17 cellular contexts compared by ENCODE assay signal in the genomic region with DNA sequence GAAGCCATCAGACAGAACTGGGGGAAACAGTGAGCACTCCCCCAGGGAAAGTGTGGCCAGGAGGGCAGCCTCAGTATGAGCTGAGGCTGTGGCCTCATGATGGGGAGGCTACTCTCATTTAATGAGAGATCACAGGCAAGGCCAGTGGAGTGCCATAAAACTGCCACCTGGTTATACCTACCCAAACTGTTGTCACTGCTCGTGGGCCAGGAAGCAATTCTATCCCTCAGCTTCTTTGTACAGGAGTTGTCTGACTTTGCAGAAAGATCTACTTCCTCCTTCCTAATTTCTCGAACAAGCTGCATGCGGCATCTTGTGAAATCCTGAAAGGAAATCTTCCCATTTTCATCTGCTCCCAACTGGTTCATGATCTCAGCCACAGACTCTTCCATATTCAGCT. TPM values are rescaled to one million over a fixed set of nuclear protein-coding genes. Genes with fewer than 3 reads are reported as not detected.
DNase-seq lines count a peak whose midpoint lies in the region; ATAC-seq and TF ChIP-seq lines count a peak whose summit lies in the region.
"Had no signal": no experiment of that assay in that cellular context is flagged by ENCODE, and none has a peak within 500 bp of the region (broad histone marks: within the 10 kb centered on the region; RNA-seq: fewer than 3 reads in every experiment).

No MANE protein-coding gene starts in this region.

- 0 out of 2 replicates have a peak overlapping the region, but pooled peaks have one; percentile 20 for H4K5ac ChIP-seq in IMR-90 (ENCODE audit: low read depth, low read length)

- H3K23ac ChIP-seq in IMR-90 (ENCODE audit: low read depth, low read length): no peak overlapping the region

- no peak for TF ChIP-seq CTCF in IMR-90 (conservative IDR thresholded peaks at IDR 0.05; ENCODE audit: low read depth, low read length)
- TF ChIP-seq CTCF in NB4 (IDR thresholded peaks at IDR 0.05; ENCODE audit: low read depth, low read length): no peak

- DNase-seq in IMR-90 (no peak), NB4 (ENCODE audit: low read depth) (peak; percentile 26), pons (ENCODE audit: low spot score) (peak; percentile 8), DMS153 treated with DMSO at 0.1 percent for 48 hours (lab: John Stamatoyannopoulos, UW; ENCODE audit: unreplicated experiment) (no peak)
- DNase-seq in effector CD8-positive, alpha-beta T cell (lab: John Stamatoyannopoulos, UW): no peak
- DNase-seq: GM23248, HCEC 1CT, NCI-H1048, NCI-H1436, NCI-H1930, NCI-H345, NCI-H524 treated with DMSO at 0.1 percent for 48 hours had no signal

- POLR2A ChIA-PET in IMR-90 (lab: Charles Lee; ENCODE audit: unreplicated experiment): no interaction called here

- in situ Hi-C loops in IMR-90 (cut with MboI; ENCODE audit: low sequenced_read_pairs): loop anchor here (5.0 kb wide), 1 partner anchor 118 kb away; no protein-coding TSS in a partner anchor

- H3K4ac ChIP-seq in IMR-90 (ENCODE audit: low read depth, low read length): no peak overlapping the region

- no peak overlapping the region for H3K4me3 ChIP-seq in IMR-90 (ENCODE audit: insufficient read depth, low read depth, low read length)
- no peak overlapping the region for H3K4me3 ChIP-seq in NB4 (ENCODE audit: low read depth, low read length)
- H3K4me3 ChIP-seq in esophagus (ENCODE audit: low read depth in 1 of 2, low read length in 2 of 2): no peak overlapping the region
- H3K4me3 ChIP-seq: GM23248 had no signal

- H4K20me1 ChIP-seq in IMR-90 (ENCODE audit: insufficient read depth, low read length): no peaks in the 10 kb centered on the region

- no peak overlapping the region for H3K4me2 ChIP-seq in IMR-90 (ENCODE audit: low read depth, low read length)

- CTCF ChIA-PET in IMR-90 (lab: Yijun Ruan, JAX): no interaction called here

- WGBS in IMR-90 (ENCODE audit: extremely low coverage in 2 of 2, insufficient read length in 1 of 2), 2 experiments: no CpG with 5 or more reads among the region's 3 CpGs
- WGBS in esophagus, 2 donors: 53 to 63% methylated on average over 3 of the region's 3 CpGs

- H2AK9ac ChIP-seq in IMR-90 (replicated peaks; ENCODE audit: low read depth, low read length, poor library complexity): no peak overlapping the region

- no peak overlapping the region for H3K14ac ChIP-seq in IMR-90 (replicated peaks; ENCODE audit: low read depth, low read length)

- no peak for TF ChIP-seq RAD21 in IMR-90 (IDR thresholded peaks at IDR 0.05; ENCODE audit: low read length)

- no peak overlapping the region for H4K91ac ChIP-seq in IMR-90 (ENCODE audit: insufficient read depth, low read depth, low read length)

- TF ChIP-seq POLR2A in IMR-90 (IDR thresholded peaks at IDR 0.05; ENCODE audit: low read depth, low read length) (no peak), NB4 (IDR thresholded peaks at IDR 0.05; ENCODE audit: extremely low read depth, insufficient read length) (no peak)

- H3K4me1 ChIP-seq in IMR-90 (ENCODE audit: control insufficient read depth, insufficient read depth, low read length): peaks cover 16% of the 10 kb centered on the region
- peaks cover 0 to 3% of the 10 kb centered on the region in 2 donors for H3K4me1 ChIP-seq in esophagus (ENCODE audit: control insufficient read depth in 2 of 2, insufficient read depth in 2 of 2, low read length in 1 of 2)

- intact Hi-C loops in IMR-90 (cut with micrococcal nuclease): loop anchor here (5.0 kb wide), 1 partner anchor 43 kb away; no protein-coding TSS in a partner anchor

- dilution Hi-C loops in IMR-90 (cut with HindIII; ENCODE audit: low sequenced_read_pairs, unreplicated experiment): no loop called here

- no peak overlapping the region for H2AK5ac ChIP-seq in IMR-90 (ENCODE audit: low read depth, low read length)

- no peak overlapping the region for H2BK5ac ChIP-seq in IMR-90 (ENCODE audit: low read depth, low read length, poor library complexity, severe bottlenecking)

- H3K36me3 ChIP-seq in IMR-90 (ENCODE audit: control insufficient read depth, insufficient read depth, low read length): peaks cover 3% of the 10 kb centered on the region; the same call in 1 of the 2 replicates
- H3K36me3 ChIP-seq in esophagus (ENCODE audit: control insufficient read depth in 2 of 2, insufficient read depth in 2 of 2, low read length in 1 of 2): no peaks in the 10 kb centered on the region

- no peaks in the 10 kb centered on the region for H3K79me1 ChIP-seq in IMR-90 (ENCODE audit: low read depth in 1 of 2, low read length in 2 of 2)

- no TSS peak for BruUV-seq in IMR-90 (replicated peaks; lab: Mats Ljungman, UMichigan)

- H2BK120ac ChIP-seq in IMR-90 (ENCODE audit: low read depth, low read length): no peak overlapping the region

- H3K27me3 ChIP-seq in IMR-90 (ENCODE audit: control insufficient read depth, insufficient read depth, low read length) (no peaks in the 10 kb centered on the region), esophagus (ENCODE audit: control insufficient read depth in 1 of 2, insufficient read depth in 2 of 2, low read length in 2 of 2) (no peaks in the 10 kb centered on the region)

- H3K18ac ChIP-seq in IMR-90 (ENCODE audit: low read depth, low read length): no peak overlapping the region; the same call in 1 of the 2 replicates

- H3K27ac ChIP-seq in IMR-90 (ENCODE audit: insufficient read depth, low read length) (no peak overlapping the region), esophagus (ENCODE audit: low read depth in 2 of 2, low read length in 1 of 2) (peak overlapping the region; percentile 3 to 85)
- H3K27ac ChIP-seq: C4-2B, GM23248 had no signal

- ATAC-seq in IMR-90 (ENCODE audit: low read depth): no peak
- no peak for ATAC-seq in GM18520 (IDR thresholded peaks at IDR 0.05; ENCODE audit: unreplicated experiment)
- ATAC-seq: Panc1 had no signal

- H4K8ac ChIP-seq in IMR-90 (ENCODE audit: low read depth in 2 of 2, low read length in 2 of 2): no peak overlapping the region

- H2BK15ac ChIP-seq in IMR-90 (ENCODE audit: low read depth, low read length): no peak overlapping the region

- H3K9me3 ChIP-seq in IMR-90 (ENCODE audit: control insufficient read depth, insufficient read depth, low read length) (no peaks in the 10 kb centered on the region), esophagus (ENCODE audit: control insufficient read depth in 2 of 2, insufficient read depth in 1 of 2, low read depth in 1 of 2, low read length in 1 of 2) (no peaks in the 10 kb centered on the region)

- H3K56ac ChIP-seq in IMR-90 (ENCODE audit: extremely low read depth, insufficient read depth, low read length): no peak overlapping the region

- H3K9ac ChIP-seq in IMR-90 (ENCODE audit: low read depth, low read length): no peak overlapping the region
- H3K9ac ChIP-seq: GM23248 had no signal

- no peak overlapping the region for H2AFZ ChIP-seq in IMR-90 (replicated peaks; ENCODE audit: low read length, poor library complexity)
- H2AFZ ChIP-seq: GM23248 had no signal

- no peaks in the 10 kb centered on the region for H3K9me1 ChIP-seq in IMR-90 (ENCODE audit: insufficient read depth, low read length)

- H2BK20ac ChIP-seq in IMR-90 (ENCODE audit: low read depth, low read length): no peak overlapping the region

TF ChIP-seq in IMR-90, 13 proteins besides CTCF, POLR2A, EP300 and RAD21:
- TF ChIP-seq CEBPB (IDR thresholded peaks at IDR 0.05; ENCODE audit: low read depth, low read length): no peak
- TF ChIP-seq CHD1 (IDR thresholded peaks at IDR 0.05; ENCODE audit: low read depth, low read length): no peak
- TF ChIP-seq, protein P1, sequence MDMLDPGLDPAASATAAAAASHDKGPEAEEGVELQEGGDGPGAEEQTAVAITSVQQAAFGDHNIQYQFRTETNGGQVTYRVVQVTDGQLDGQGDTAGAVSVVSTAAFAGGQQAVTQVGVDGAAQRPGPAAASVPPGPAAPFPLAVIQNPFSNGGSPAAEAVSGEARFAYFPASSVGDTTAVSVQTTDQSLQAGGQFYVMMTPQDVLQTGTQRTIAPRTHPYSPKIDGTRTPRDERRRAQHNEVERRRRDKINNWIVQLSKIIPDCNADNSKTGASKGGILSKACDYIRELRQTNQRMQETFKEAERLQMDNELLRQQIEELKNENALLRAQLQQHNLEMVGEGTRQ (IDR thresholded peaks at IDR 0.05; ENCODE audit: low read depth, low read length): no peak
- TF ChIP-seq FOS (IDR thresholded peaks at IDR 0.05; ENCODE audit: low read depth, low read length): no peak
- TF ChIP-seq NFE2L2 (IDR thresholded peaks at IDR 0.05; ENCODE audit: low read depth, low read length): no peak
- TF ChIP-seq, protein P2, sequence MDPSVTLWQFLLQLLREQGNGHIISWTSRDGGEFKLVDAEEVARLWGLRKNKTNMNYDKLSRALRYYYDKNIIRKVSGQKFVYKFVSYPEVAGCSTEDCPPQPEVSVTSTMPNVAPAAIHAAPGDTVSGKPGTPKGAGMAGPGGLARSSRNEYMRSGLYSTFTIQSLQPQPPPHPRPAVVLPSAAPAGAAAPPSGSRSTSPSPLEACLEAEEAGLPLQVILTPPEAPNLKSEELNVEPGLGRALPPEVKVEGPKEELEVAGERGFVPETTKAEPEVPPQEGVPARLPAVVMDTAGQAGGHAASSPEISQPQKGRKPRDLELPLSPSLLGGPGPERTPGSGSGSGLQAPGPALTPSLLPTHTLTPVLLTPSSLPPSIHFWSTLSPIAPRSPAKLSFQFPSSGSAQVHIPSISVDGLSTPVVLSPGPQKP (IDR thresholded peaks at IDR 0.05; ENCODE audit: borderline replicate concordance, low read depth, low read length): no peak
- TF ChIP-seq MAFK (IDR thresholded peaks at IDR 0.05; ENCODE audit: low read depth, low read length): no peak
- no peak for TF ChIP-seq BHLHE40 (IDR thresholded peaks at IDR 0.05; ENCODE audit: low read depth, low read length)
- no peak for TF ChIP-seq SMC3 (IDR thresholded peaks at IDR 0.05; ENCODE audit: low read depth, low read length)
- no peak for TF ChIP-seq MAZ (IDR thresholded peaks at IDR 0.05; ENCODE audit: borderline replicate concordance, low read depth, low read length)
- no peak for TF ChIP-seq MXI1 (IDR thresholded peaks at IDR 0.05; ENCODE audit: borderline replicate concordance, low read depth, low read length)
- TF ChIP-seq RFX5 (IDR thresholded peaks at IDR 0.05; ENCODE audit: low read depth, low read length): no peak
- no peak for TF ChIP-seq RCOR1 (IDR thresholded peaks at IDR 0.05; ENCODE audit: insufficient replicate concordance, low read length)
TF ChIP-seq in IMR-90: peak in this region for 0.

RNA-seq across cellular contexts. Expression of gene TSSK1B, which starts 50.0 kb away (rescaled TPM):
- under 0.01 and 0.18 TPM in 2 replicates for total RNA-seq in IMR-90 (2012; rRNA removed)
- polyA plus RNA-seq in IMR-90 (2012; rRNA removed): 0.03 TPM in 1 of 2 replicates, not detected in the other
- not detected in 2 replicates for polyA plus RNA-seq in IMR-90 (2012; cell fraction: cytosol; rRNA removed)
- 0.33 and 0.44 TPM in 2 replicates for polyA plus RNA-seq in IMR-90 (2012; cell fraction: nucleus; rRNA removed; ENCODE audit: low replicate concordance)
- polyA plus RNA-seq in esophagus: under 1 TPM; 0.01 to 0.20 TPM
- total RNA-seq: GM23248, SK-MEL-5 had no signal
- polyA plus RNA-seq: GM23248 had no signal

Comparison
In these comparisons a context has a peak if more than half of its experiments do, and no peak if none do; other contexts are left out.
1. DNase-seq: peak in NB4 (single experiment) and pons (single experiment); none in IMR-90 (single experiment), effector CD8-positive, alpha-beta T cell (single experiment) and DMS153 treated with DMSO at 0.1 percent for 48 hours (single experiment).